1 cellular context compared by ENCODE assay signal in the genomic region with DNA sequence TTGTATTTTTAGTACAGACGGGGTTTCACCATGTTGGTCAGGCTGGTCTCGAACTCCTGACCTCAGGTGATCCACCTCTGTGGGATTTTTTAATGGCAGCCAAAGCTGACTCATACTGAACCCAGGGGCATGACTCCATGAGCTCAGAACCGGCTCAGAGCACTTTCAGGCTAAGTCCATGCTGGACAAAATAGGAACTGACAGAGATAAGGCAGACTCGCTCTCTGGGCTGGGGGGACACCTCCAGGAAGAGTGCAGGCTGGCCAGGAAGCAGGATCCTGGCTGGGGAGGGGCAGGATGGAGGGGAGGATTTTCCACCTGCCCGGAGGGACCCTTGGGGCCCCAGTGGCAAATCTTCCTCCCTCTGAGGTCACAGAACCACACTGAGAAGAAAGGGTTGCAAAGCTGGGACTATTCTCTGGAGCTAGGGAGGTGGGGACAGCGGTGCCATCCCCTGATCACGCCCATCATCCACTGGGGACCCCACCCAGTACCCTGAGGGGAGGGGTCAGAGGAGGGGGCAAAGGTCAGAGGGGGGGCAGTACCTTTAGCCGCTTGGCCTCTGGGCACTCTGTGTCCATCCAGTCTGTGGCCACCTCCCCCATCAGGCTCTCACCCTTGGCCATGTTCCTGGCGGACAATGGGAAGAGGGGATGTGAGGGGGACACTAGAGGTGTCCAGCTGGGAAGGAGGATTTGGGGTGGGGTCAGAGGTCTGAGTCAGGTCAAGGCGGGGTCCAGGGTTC.
TF ChIP-seq lines count a peak whose summit lies in the region.

No MANE protein-coding gene starts in this region.

TF ChIP-seq in IMR-90, 13 proteins besides CTCF, POLR2A, EP300 and RAD21 (continued from another document):
- TF ChIP-seq MXI1 (IDR thresholded peaks at IDR 0.05; ENCODE audit: borderline replicate concordance, low read depth, low read length) (no peak), CEBPB (IDR thresholded peaks at IDR 0.05; ENCODE audit: low read depth, low read length) (no peak), RFX5 (IDR thresholded peaks at IDR 0.05; ENCODE audit: low read depth, low read length) (no peak)
